ENCODE assay signal across 8 cellular contexts in genomic region chr1:204074274-204075115, GRCh38. TPM values are rescaled to one million over a fixed set of nuclear protein-coding genes. Genes with fewer than 3 reads are reported as not detected.
DNase-seq lines count a peak whose midpoint lies in the region; ATAC-seq and TF ChIP-seq lines count a peak whose summit lies in the region.

No MANE protein-coding gene starts in this region.

- TF ChIP-seq CTCF in Panc1 (IDR thresholded peaks at IDR 0.05), result no peak

- no TSS peak for BruUV-seq in Panc1 (replicated peaks; lab: Mats Ljungman, UMichigan)

- in situ Hi-C loops in Panc1 (cut with HindIII; ENCODE audit: low pct_unique_long_range_greater_than_20kb, low sequenced_read_pairs), result no loop called here

- CTCF ChIA-PET in activated CD8-positive, alpha-beta memory T cell treated with anti-CD3 and anti-CD28 coated beads, Interleukin-2, amount 10 ng/mL, durations not matched to agents 7 days and 5 days (lab: Charles Lee), result interaction anchor here (0.6 kb wide), 1 partner anchor 298 kb away, joined by 4 read pairs; no protein-coding TSS in a partner anchor
- CTCF ChIA-PET in Panc1 (lab: Charles Lee), result no interaction called here

- intact Hi-C loops in Panc1 (cut with micrococcal nuclease; ENCODE audit: unreplicated experiment), result loop anchor here (2.0 to 5.0 kb wide), 2 partner anchors 48 to 206 kb away; no protein-coding TSS in a partner anchor

- H3K36me3 ChIP-seq in Panc1 (ENCODE audit: control insufficient read depth, insufficient read depth, low read length), result no peaks in the 10 kb centered on the region; the same call in 1 of the 2 replicates

- no peaks in the 10 kb centered on the region for H3K27me3 ChIP-seq in Panc1 (ENCODE audit: control insufficient read depth, insufficient read depth, low read length)

- H3K27ac Mint-ChIP-seq in activated CD8-positive, alpha-beta memory T cell treated with anti-CD3 and anti-CD28 coated beads, Interleukin-2, amount 10 ng/mL, durations not matched to agents 7 days and 5 days, result no peak overlapping the region
- peak overlapping the region; percentile 64 for H3K27ac Mint-ChIP-seq in stimulated activated effector memory CD8-positive, alpha-beta T cell treated with anti-CD3 and anti-CD28 coated beads, Interleukin-12 subunit alpha, Interleukin-12 subunit beta, amount 100 ng/mL, for 72 hours

- H3K9me3 Mint-ChIP-seq in activated CD8-positive, alpha-beta memory T cell treated with anti-CD3 and anti-CD28 coated beads, Interleukin-2, amount 10 ng/mL, durations not matched to agents 7 days and 5 days (ENCODE audit: low read depth), result no peaks in the 10 kb centered on the region
- no peaks in the 10 kb centered on the region for H3K9me3 Mint-ChIP-seq in stimulated activated effector memory CD8-positive, alpha-beta T cell treated with anti-CD3 and anti-CD28 coated beads, Interleukin-12 subunit alpha, Interleukin-12 subunit beta, amount 100 ng/mL, for 72 hours

- no peaks in the 10 kb centered on the region for H3K9me3 ChIP-seq in Panc1 (ENCODE audit: control insufficient read depth, insufficient read depth, low read depth, low read length)

- no peaks in the 10 kb centered on the region for H3K36me3 Mint-ChIP-seq in activated CD8-positive, alpha-beta memory T cell treated with anti-CD3 and anti-CD28 coated beads, Interleukin-2, amount 10 ng/mL, durations not matched to agents 7 days and 5 days
- no peaks in the 10 kb centered on the region for H3K36me3 Mint-ChIP-seq in stimulated activated effector memory CD8-positive, alpha-beta T cell treated with anti-CD3 and anti-CD28 coated beads, Interleukin-12 subunit alpha, Interleukin-12 subunit beta, amount 100 ng/mL, for 72 hours

- H3K27ac ChIP-seq in Panc1 (ENCODE audit: low read length), result peak overlapping the region; percentile 72

- DNase-seq in activated CD8-positive, alpha-beta memory T cell treated with anti-CD3 and anti-CD28 coated beads, Interleukin-2, amount 10 ng/mL, durations not matched to agents 7 days and 5 days, result no peak
- no peak for DNase-seq in activated CD8-positive, alpha-beta memory T cell treated with anti-CD3 and anti-CD28 coated beads, Interleukin-2, amount 50 U/mL, for 4 hours
- no peak for DNase-seq in Panc1 (ENCODE audit: low read depth, low spot score)
- peak; percentile 82 for DNase-seq in dermis blood vessel endothelial cell
- peak; percentile 92 for DNase-seq in left lobe of liver (ENCODE audit: low spot score)
- no peak for DNase-seq in stimulated activated effector memory CD8-positive, alpha-beta T cell treated with anti-CD3 and anti-CD28 coated beads, Interleukin-12 subunit alpha, Interleukin-12 subunit beta, amount 100 ng/mL, for 72 hours (ENCODE audit: low spot score in 2 of 2)
- DNase-seq in OCI-M1 (lab: John Stamatoyannopoulos, UW), result no peak

- no peak for ATAC-seq in activated CD8-positive, alpha-beta memory T cell treated with anti-CD3 and anti-CD28 coated beads, Interleukin-2, amount 10 ng/mL, durations not matched to agents 7 days and 5 days
- ATAC-seq in Panc1, result peak; percentile 27
- peak; percentile 68 for ATAC-seq in left lobe of liver
- ATAC-seq in stimulated activated effector memory CD8-positive, alpha-beta T cell treated with anti-CD3 and anti-CD28 coated beads, Interleukin-12 subunit alpha, Interleukin-12 subunit beta, amount 100 ng/mL, for 72 hours, result peak; percentile 2
- no peak for ATAC-seq in HG02588 (IDR thresholded peaks at IDR 0.05; ENCODE audit: unreplicated experiment)

- POLR2A ChIA-PET in Panc1 (lab: Charles Lee), result interaction anchor here (0.6 kb wide), 1 partner anchor 195 kb away, joined by 3 read pairs; no protein-coding TSS in a partner anchor

- H3K4me1 Mint-ChIP-seq in activated CD8-positive, alpha-beta memory T cell treated with anti-CD3 and anti-CD28 coated beads, Interleukin-2, amount 10 ng/mL, durations not matched to agents 7 days and 5 days, result peaks cover 18% of the 10 kb centered on the region
- H3K4me1 Mint-ChIP-seq in stimulated activated effector memory CD8-positive, alpha-beta T cell treated with anti-CD3 and anti-CD28 coated beads, Interleukin-12 subunit alpha, Interleukin-12 subunit beta, amount 100 ng/mL, for 72 hours, result peaks cover 40% of the 10 kb centered on the region

- H3K4me1 ChIP-seq in Panc1 (ENCODE audit: control insufficient read depth, insufficient read depth, low read length), result peaks cover 38% of the 10 kb centered on the region

- H3K27me3 Mint-ChIP-seq in activated CD8-positive, alpha-beta memory T cell treated with anti-CD3 and anti-CD28 coated beads, Interleukin-2, amount 10 ng/mL, durations not matched to agents 7 days and 5 days, result peaks cover 78% of the 10 kb centered on the region

- peak overlapping the region; percentile 80 to 84 for H3K4me3 ChIP-seq in Panc1 (ENCODE audit: low read depth in 2 of 2, low read length in 2 of 2)

- H3K4me3 Mint-ChIP-seq in activated CD8-positive, alpha-beta memory T cell treated with anti-CD3 and anti-CD28 coated beads, Interleukin-2, amount 10 ng/mL, durations not matched to agents 7 days and 5 days, result peak overlapping the region; percentile 66
- H3K4me3 Mint-ChIP-seq in stimulated activated effector memory CD8-positive, alpha-beta T cell treated with anti-CD3 and anti-CD28 coated beads, Interleukin-12 subunit alpha, Interleukin-12 subunit beta, amount 100 ng/mL, for 72 hours, result peak overlapping the region; percentile 84

RNA-seq across cellular contexts. Expression of gene SOX13, which starts 1.6 kb away (rescaled TPM):
- 1 to 10 TPM; 1.0 to 1.9 TPM for total RNA-seq in activated CD8-positive, alpha-beta memory T cell treated with anti-CD3 and anti-CD28 coated beads, Interleukin-2, amount 10 ng/mL, durations not matched to agents 7 days and 5 days
- total RNA-seq in Panc1 (2021; ENCODE audit: unreplicated experiment) (53.0 TPM), dermis blood vessel endothelial cell (15.3 and 23.0 TPM in 2 replicates), left lobe of liver (33.8 TPM)
- 60.8 TPM for polyA plus RNA-seq in Panc1 (2012; ENCODE audit: insufficient read length)

Comparison
In these comparisons a context has a peak if more than half of its experiments do, and no peak if none do; other contexts are left out.
1. ATAC-seq: peak in Panc1 (single experiment), left lobe of liver (single experiment) and stimulated activated effector memory CD8-positive, alpha-beta T cell treated with anti-CD3 and anti-CD28 coated beads, Interleukin-12 subunit alpha, Interleukin-12 subunit beta, amount 100 ng/mL, for 72 hours (single experiment); none in activated CD8-positive, alpha-beta memory T cell treated with anti-CD3 and anti-CD28 coated beads, Interleukin-2, amount 10 ng/mL, durations not matched to agents 7 days and 5 days (single experiment) and HG02588 (single experiment).
2. DNase-seq: peak in dermis blood vessel endothelial cell (single experiment) and left lobe of liver (single experiment); none in activated CD8-positive, alpha-beta memory T cell treated with anti-CD3 and anti-CD28 coated beads, Interleukin-2, amount 10 ng/mL, durations not matched to agents 7 days and 5 days (single experiment), activated CD8-positive, alpha-beta memory T cell treated with anti-CD3 and anti-CD28 coated beads, Interleukin-2, amount 50 U/mL, for 4 hours (single experiment), Panc1 (single experiment), stimulated activated effector memory CD8-positive, alpha-beta T cell treated with anti-CD3 and anti-CD28 coated beads, Interleukin-12 subunit alpha, Interleukin-12 subunit beta, amount 100 ng/mL, for 72 hours (0 of 2) and OCI-M1 (single experiment).